2 cellular contexts compared by ENCODE assay signal in the genomic region with DNA sequence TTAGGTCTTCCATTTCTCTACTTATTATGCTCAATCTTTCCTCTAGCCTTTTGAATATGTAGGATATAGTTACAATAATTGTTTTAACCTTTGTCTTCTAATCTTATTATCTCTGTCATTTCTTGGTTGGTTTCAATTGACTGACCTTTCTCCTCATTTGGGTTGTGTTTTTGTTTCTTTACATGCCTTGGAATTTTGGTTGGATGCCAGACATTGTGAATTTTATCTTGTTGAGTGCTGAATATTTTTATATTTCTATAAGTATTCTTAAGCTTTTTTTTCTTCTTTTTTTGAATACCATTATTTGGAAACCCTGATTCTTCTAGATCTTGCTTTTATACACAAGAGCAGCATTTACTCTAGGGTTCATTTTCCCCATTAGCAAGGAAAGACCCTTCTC.
TF ChIP-seq lines count a peak whose summit lies in the region.

No MANE protein-coding gene starts in this region.

TF ChIP-seq in IMR-90, 13 proteins besides CTCF, POLR2A, EP300 and RAD21:
- TF ChIP-seq MAFK (IDR thresholded peaks at IDR 0.05; ENCODE audit: low read depth, low read length) (no peak), RCOR1 (IDR thresholded peaks at IDR 0.05; ENCODE audit: insufficient replicate concordance, low read length) (no peak), MAZ (IDR thresholded peaks at IDR 0.05; ENCODE audit: borderline replicate concordance, low read depth, low read length) (no peak), RFX5 (IDR thresholded peaks at IDR 0.05; ENCODE audit: low read depth, low read length) (no peak), CHD1 (IDR thresholded peaks at IDR 0.05; ENCODE audit: low read depth, low read length) (no peak), MXI1 (IDR thresholded peaks at IDR 0.05; ENCODE audit: borderline replicate concordance, low read depth, low read length) (no peak), SMC3 (IDR thresholded peaks at IDR 0.05; ENCODE audit: low read depth, low read length) (no peak)
- TF ChIP-seq, protein P1, sequence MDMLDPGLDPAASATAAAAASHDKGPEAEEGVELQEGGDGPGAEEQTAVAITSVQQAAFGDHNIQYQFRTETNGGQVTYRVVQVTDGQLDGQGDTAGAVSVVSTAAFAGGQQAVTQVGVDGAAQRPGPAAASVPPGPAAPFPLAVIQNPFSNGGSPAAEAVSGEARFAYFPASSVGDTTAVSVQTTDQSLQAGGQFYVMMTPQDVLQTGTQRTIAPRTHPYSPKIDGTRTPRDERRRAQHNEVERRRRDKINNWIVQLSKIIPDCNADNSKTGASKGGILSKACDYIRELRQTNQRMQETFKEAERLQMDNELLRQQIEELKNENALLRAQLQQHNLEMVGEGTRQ (IDR thresholded peaks at IDR 0.05; ENCODE audit: low read depth, low read length) = no peak
- TF ChIP-seq, protein P2, sequence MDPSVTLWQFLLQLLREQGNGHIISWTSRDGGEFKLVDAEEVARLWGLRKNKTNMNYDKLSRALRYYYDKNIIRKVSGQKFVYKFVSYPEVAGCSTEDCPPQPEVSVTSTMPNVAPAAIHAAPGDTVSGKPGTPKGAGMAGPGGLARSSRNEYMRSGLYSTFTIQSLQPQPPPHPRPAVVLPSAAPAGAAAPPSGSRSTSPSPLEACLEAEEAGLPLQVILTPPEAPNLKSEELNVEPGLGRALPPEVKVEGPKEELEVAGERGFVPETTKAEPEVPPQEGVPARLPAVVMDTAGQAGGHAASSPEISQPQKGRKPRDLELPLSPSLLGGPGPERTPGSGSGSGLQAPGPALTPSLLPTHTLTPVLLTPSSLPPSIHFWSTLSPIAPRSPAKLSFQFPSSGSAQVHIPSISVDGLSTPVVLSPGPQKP (IDR thresholded peaks at IDR 0.05; ENCODE audit: borderline replicate concordance, low read depth, low read length) = no peak

TF ChIP-seq in endothelial cell of umbilical vein, 7 proteins besides CTCF, POLR2A, EP300 and RAD21:
- no peak for TF ChIP-seq JUN (IDR thresholded peaks at IDR 0.05; ENCODE audit: borderline replicate concordance, insufficient read depth, insufficient read length, low read depth)
- no peak for TF ChIP-seq POLR2AphosphoS5 (IDR thresholded peaks at IDR 0.05; ENCODE audit: insufficient read depth, low read depth, low read length)
- TF ChIP-seq FOS (IDR thresholded peaks at IDR 0.05; ENCODE audit: borderline replicate concordance, insufficient read depth, low read length) = no peak
TF ChIP-seq in endothelial cell of umbilical vein: peak in this region for 0.
